8 cellular contexts compared by ENCODE assay signal in genomic region chr7:69738396-69738889, GRCh38.
DNase-seq lines count a peak whose midpoint lies in the region; ATAC-seq and TF ChIP-seq lines count a peak whose summit lies in the region.

No MANE protein-coding gene starts in this region.

- DNase-seq in NCI-H187 treated with DMSO at 0.1 percent for 48 hours (lab: John Stamatoyannopoulos, UW) (peak; percentile 13), NCI-H187 (lab: John Stamatoyannopoulos, UW) (no peak), skeletal muscle cell (ENCODE audit: low read depth) (peak; percentile 52), brain microvascular endothelial cell (no peak), endothelial cell (ENCODE audit: low spot score) (no peak), foreskin fibroblast (no peak)

- peak; percentile 69 for ATAC-seq in HG02885 (IDR thresholded peaks at IDR 0.05; ENCODE audit: poor library complexity, unreplicated experiment)

- in situ Hi-C loops in brain microvascular endothelial cell (cut with HindIII; ENCODE audit: low pct_ligation_motif_present, low sequenced_read_pairs), result no loop called here

- peaks cover 95% of the 10 kb centered on the region for H3K79me2 ChIP-seq in OCI-LY1 (ENCODE audit: insufficient read depth, low read length)

- H3K9me2 ChIP-seq in OCI-LY1 (ENCODE audit: low read depth, low read length), result no peaks in the 10 kb centered on the region

- H3K27me3 ChIP-seq in OCI-LY1 (ENCODE audit: insufficient read depth, low read length), result no peaks in the 10 kb centered on the region
- no peaks in the 10 kb centered on the region for H3K27me3 ChIP-seq in brain microvascular endothelial cell (replicated peaks)

- no peaks in the 10 kb centered on the region for H3K36me3 Mint-ChIP-seq in endothelial cell (ENCODE audit: low read depth, unreplicated experiment)

- peak overlapping the region; percentile 55 for H3K27ac ChIP-seq in OCI-LY1 (ENCODE audit: low read depth, low read length, poor library complexity, severe bottlenecking)
- H3K27ac ChIP-seq in brain microvascular endothelial cell, result no peak overlapping the region

- H3F3A ChIP-seq in OCI-LY1 (ENCODE audit: insufficient read depth, low read length), result no peaks in the 10 kb centered on the region

- no peaks in the 10 kb centered on the region for H3K9me3 Mint-ChIP-seq in endothelial cell (ENCODE audit: unreplicated experiment)

- peaks cover 61% of the 10 kb centered on the region for H3K4me1 ChIP-seq in OCI-LY1 (ENCODE audit: insufficient read depth, low read length, severe bottlenecking)

- H3K9me3 ChIP-seq in OCI-LY1 (ENCODE audit: low read length), result no peaks in the 10 kb centered on the region

- H3K4me3 Mint-ChIP-seq in endothelial cell (ENCODE audit: unreplicated experiment), result no peak overlapping the region

- H3K9ac ChIP-seq in OCI-LY1 (ENCODE audit: low read length), result no peak overlapping the region

- H3K36me3 ChIP-seq in OCI-LY1 (ENCODE audit: insufficient read depth, low read length) (no peaks in the 10 kb centered on the region), brain microvascular endothelial cell (replicated peaks) (no peaks in the 10 kb centered on the region)

- H3K4me2 ChIP-seq in OCI-LY1 (ENCODE audit: low read length), result peak overlapping the region; percentile 29; the same call in 1 of the 2 replicates

- no peak overlapping the region for H2AFZ ChIP-seq in OCI-LY1 (ENCODE audit: low read length)

- H3K27ac Mint-ChIP-seq in endothelial cell (ENCODE audit: unreplicated experiment), result no peak overlapping the region

- peaks cover 17% of the 10 kb centered on the region; the same call in 1 of the 2 replicates for H4K20me1 ChIP-seq in OCI-LY1 (ENCODE audit: insufficient read depth, low read length)

- peaks cover 20% of the 10 kb centered on the region for H3K4me1 Mint-ChIP-seq in endothelial cell (ENCODE audit: unreplicated experiment)

- peaks cover 1% of the 10 kb centered on the region for H3K27me3 Mint-ChIP-seq in endothelial cell (ENCODE audit: unreplicated experiment)

- TF ChIP-seq CTCF in OCI-LY1 (IDR thresholded peaks at IDR 0.05; ENCODE audit: low read length) (no peak), brain microvascular endothelial cell (IDR thresholded peaks at IDR 0.05; ENCODE audit: low read depth, low read length, missing control alignments) (no peak), endothelial cell (IDR thresholded peaks at IDR 0.05; ENCODE audit: unreplicated experiment) (no peak), foreskin fibroblast (IDR thresholded peaks at IDR 0.05; ENCODE audit: low read depth, low read length) (no peak)

- H3K4me3 ChIP-seq in OCI-LY1 (ENCODE audit: low read depth, low read length, poor library complexity, severe bottlenecking) (no peak overlapping the region), skeletal muscle cell (ENCODE audit: low read depth, low read length) (no peak overlapping the region), brain microvascular endothelial cell (ENCODE audit: low read depth, low read length) (no peak overlapping the region), foreskin fibroblast (ENCODE audit: low read depth in 1 of 2, low read length in 2 of 2) (no peak overlapping the region)

Comparison
In these comparisons a context has a peak if more than half of its experiments do, and no peak if none do; other contexts are left out.
1. DNase-seq: peak in NCI-H187 treated with DMSO at 0.1 percent for 48 hours (single experiment) and skeletal muscle cell (single experiment); none in NCI-H187 (0 of 2), brain microvascular endothelial cell (single experiment), endothelial cell (single experiment) and foreskin fibroblast (0 of 2).